Comparison of ENCODE assay signal across 21 cellular contexts in genomic region chr7:6628045-6628444, GRCh38. TPM values are rescaled to one million over a fixed set of nuclear protein-coding genes. Genes with fewer than 3 reads are reported as not detected.
DNase-seq lines count a peak whose midpoint lies in the region; ATAC-seq, FAIRE-seq and TF ChIP-seq lines count a peak whose summit lies in the region.
"Had no signal": no experiment of that assay in that cellular context is flagged by ENCODE, and none has a peak within 500 bp of the region (broad histone marks: within the 10 kb centered on the region; RNA-seq: fewer than 3 reads in every experiment).

No MANE protein-coding gene starts in this region.

- peaks cover 18% of the 10 kb centered on the region for H3K4me1 Mint-ChIP-seq in activated CD4-positive, alpha-beta T cell treated with anti-CD3 and anti-CD28 coated beads for 36 hours

- no peaks in the 10 kb centered on the region for H3K36me3 ChIP-seq in bronchial epithelial cell (ENCODE audit: control insufficient read depth, insufficient read depth, low read length)

- H3K27me3 Mint-ChIP-seq in activated CD4-positive, alpha-beta T cell treated with anti-CD3 and anti-CD28 coated beads for 36 hours = no peaks in the 10 kb centered on the region
- H3K27me3 Mint-ChIP-seq: memory B cell; stimulated activated naive B cell treated with anti-CD40 and anti-IgM and Interleukin-4, amounts not matched to agents 10 μg/mL and 1 μg/mL and 100 μg/mL, for 72 hours; type B pancreatic cell had no signal

- intact Hi-C loops in activated CD4-positive, alpha-beta T cell treated with anti-CD3 and anti-CD28 coated beads for 36 hours (cut with DNase I, micrococcal nuclease) = no loop called here

- no peaks in the 10 kb centered on the region for H3K36me3 Mint-ChIP-seq in activated CD4-positive, alpha-beta T cell treated with anti-CD3 and anti-CD28 coated beads for 36 hours (ENCODE audit: low read depth)
- H3K36me3 Mint-ChIP-seq: type B pancreatic cell had no signal

- H3K27ac Mint-ChIP-seq in activated CD4-positive, alpha-beta T cell treated with anti-CD3 and anti-CD28 coated beads for 36 hours = no peak overlapping the region
- H3K27ac Mint-ChIP-seq: activated naive CD4-positive, alpha-beta T cell treated with anti-CD3 and anti-CD28 coated beads for 36 hours; immature natural killer cell; memory B cell; nephron progenitor cell; stimulated activated naive B cell treated with anti-CD40 and anti-IgM and Interleukin-4, amounts not matched to agents 10 μg/mL and 1 μg/mL and 100 μg/mL, for 72 hours had no signal

- no peak overlapping the region for H3K4me3 Mint-ChIP-seq in activated CD4-positive, alpha-beta T cell treated with anti-CD3 and anti-CD28 coated beads for 36 hours
- H3K4me3 Mint-ChIP-seq: activated naive CD4-positive, alpha-beta T cell treated with anti-CD3 and anti-CD28 coated beads for 36 hours; immature natural killer cell; memory B cell; nephron progenitor cell; stimulated activated naive B cell treated with anti-CD40 and anti-IgM and Interleukin-4, amounts not matched to agents 10 μg/mL and 1 μg/mL and 100 μg/mL, for 72 hours; type B pancreatic cell had no signal

- no peak overlapping the region for H3K27ac ChIP-seq in coronary artery
- H3K27ac ChIP-seq: A549, ascending aorta, psoas muscle had no signal

- no peak for TF ChIP-seq CTCF in bronchial epithelial cell (IDR thresholded peaks at IDR 0.05; ENCODE audit: insufficient read depth, low read length, severe bottlenecking)
- TF ChIP-seq CTCF in coronary artery (IDR thresholded peaks at IDR 0.05) = no peak

- ATAC-seq in activated CD4-positive, alpha-beta T cell treated with anti-CD3 and anti-CD28 coated beads for 36 hours = no peak
- ATAC-seq: A549; psoas muscle; Right ventricle myocardium inferior; stimulated activated naive B cell treated with anti-CD40 and anti-IgM and Interleukin-4, amounts not matched to agents 10 μg/mL and 1 μg/mL and 100 μg/mL, for 72 hours had no signal

- no peak overlapping the region for H3K4me3 ChIP-seq in bronchial epithelial cell (ENCODE audit: low read depth, low read length)
- H3K4me3 ChIP-seq in coronary artery = no peak overlapping the region
- H3K4me3 ChIP-seq: A549, ascending aorta, psoas muscle had no signal

- no peaks in the 10 kb centered on the region for H3K9me3 Mint-ChIP-seq in activated CD4-positive, alpha-beta T cell treated with anti-CD3 and anti-CD28 coated beads for 36 hours (ENCODE audit: low read depth)
- H3K9me3 Mint-ChIP-seq: activated naive CD4-positive, alpha-beta T cell treated with anti-CD3 and anti-CD28 coated beads for 36 hours; immature natural killer cell; memory B cell; nephron progenitor cell; stimulated activated naive B cell treated with anti-CD40 and anti-IgM and Interleukin-4, amounts not matched to agents 10 μg/mL and 1 μg/mL and 100 μg/mL, for 72 hours; type B pancreatic cell had no signal

- FAIRE-seq in bronchial epithelial cell (lab: Jason Lieb, UNC) (no peak), urothelium cell line (lab: Jason Lieb, UNC) (peak; percentile 42)
- FAIRE-seq: A549 had no signal

- CTCF ChIA-PET in activated CD4-positive, alpha-beta T cell treated with anti-CD3 and anti-CD28 coated beads for 36 hours (lab: Charles Lee) = no interaction called here

- POLR2A ChIA-PET in activated CD4-positive, alpha-beta T cell treated with anti-CD3 and anti-CD28 coated beads for 36 hours (lab: Charles Lee) = no interaction called here

- no peaks in the 10 kb centered on the region for H3K27me3 ChIP-seq in bronchial epithelial cell (ENCODE audit: control insufficient read depth, insufficient read depth, low read length)
- H3K27me3 ChIP-seq: ascending aorta had no signal

- DNase-seq in NCI-H2081 (lab: John Stamatoyannopoulos, UW) = peak; percentile 35 to 51
- DNase-seq in NCI-H2081 treated with DMSO at 0.1 percent for 48 hours (lab: John Stamatoyannopoulos, UW) = no peak
- DNase-seq in NCI-H2196 treated with DMSO at 0.1 percent for 48 hours (lab: John Stamatoyannopoulos, UW; ENCODE audit: unreplicated experiment) = peak; percentile 67
- peak; percentile 69 for DNase-seq in bronchial epithelial cell (ENCODE audit: low read depth)
- no peak for DNase-seq in urothelium cell line (ENCODE audit: low spot score)
- DNase-seq in activated CD4-positive, alpha-beta T cell treated with anti-CD3 and anti-CD28 coated beads for 36 hours = no peak
- DNase-seq in islet precursor cell = no peak
- DNase-seq in coronary artery (ENCODE audit: low spot score) = no peak
- DNase-seq: activated naive CD4-positive, alpha-beta T cell treated with anti-CD3 and anti-CD28 coated beads for 36 hours; C1 segment of cervical spinal cord; head of caudate nucleus; immature natural killer cell; nephron progenitor cell; psoas muscle; stimulated activated CD4-positive, alpha-beta T cell treated with anti-CD3 and anti-CD28 coated beads, Interleukin-12 subunit alpha, Interleukin-12 subunit beta, amount 100 ng/mL, for 4 hours; stimulated activated naive B cell treated with anti-CD40 and anti-IgM and Interleukin-4, amounts not matched to agents 10 μg/mL and 1 μg/mL and 100 μg/mL, for 72 hours had no signal

RNA-seq across cellular contexts. Expression of gene ZNF316, which starts 9.1 kb away (rescaled TPM):
- total RNA-seq in bronchial epithelial cell = 12.4 and 16.3 TPM in 2 replicates
- 10 to 100 TPM; 15.7 to 20.8 TPM for total RNA-seq in activated CD4-positive, alpha-beta T cell treated with anti-CD3 and anti-CD28 coated beads for 36 hours

RNA-seq across cellular contexts. Expression of gene ZNF853, which starts 12.6 kb away (rescaled TPM):
- 0.26 and 0.53 TPM in 2 replicates for total RNA-seq in bronchial epithelial cell
- total RNA-seq in activated CD4-positive, alpha-beta T cell treated with anti-CD3 and anti-CD28 coated beads for 36 hours = 1 to 10 TPM; 1.2 to 1.3 TPM

RNA-seq across cellular contexts. Expression of gene INTS15, which starts 38.2 kb away (rescaled TPM):
- total RNA-seq in bronchial epithelial cell = 7.0 and 7.4 TPM in 2 replicates
- total RNA-seq in activated CD4-positive, alpha-beta T cell treated with anti-CD3 and anti-CD28 coated beads for 36 hours = 10 to 100 TPM; 27.8 to 31.8 TPM

RNA-seq across cellular contexts. Expression of gene ZDHHC4, which starts 50.8 kb away (rescaled TPM):
- 92.1 and 94.6 TPM in 2 replicates for total RNA-seq in bronchial epithelial cell
- 10 to 100 TPM; 30.1 to 34.1 TPM for total RNA-seq in activated CD4-positive, alpha-beta T cell treated with anti-CD3 and anti-CD28 coated beads for 36 hours

Comparison
In these comparisons a context has a peak if more than half of its experiments do, and no peak if none do; other contexts are left out.
1. DNase-seq: peak in NCI-H2081 (2 of 2), NCI-H2196 treated with DMSO at 0.1 percent for 48 hours (single experiment) and bronchial epithelial cell (single experiment); none in NCI-H2081 treated with DMSO at 0.1 percent for 48 hours (single experiment), urothelium cell line (single experiment), activated CD4-positive, alpha-beta T cell treated with anti-CD3 and anti-CD28 coated beads for 36 hours (single experiment), islet precursor cell (single experiment) and coronary artery (single experiment).